In the genomic region with DNA sequence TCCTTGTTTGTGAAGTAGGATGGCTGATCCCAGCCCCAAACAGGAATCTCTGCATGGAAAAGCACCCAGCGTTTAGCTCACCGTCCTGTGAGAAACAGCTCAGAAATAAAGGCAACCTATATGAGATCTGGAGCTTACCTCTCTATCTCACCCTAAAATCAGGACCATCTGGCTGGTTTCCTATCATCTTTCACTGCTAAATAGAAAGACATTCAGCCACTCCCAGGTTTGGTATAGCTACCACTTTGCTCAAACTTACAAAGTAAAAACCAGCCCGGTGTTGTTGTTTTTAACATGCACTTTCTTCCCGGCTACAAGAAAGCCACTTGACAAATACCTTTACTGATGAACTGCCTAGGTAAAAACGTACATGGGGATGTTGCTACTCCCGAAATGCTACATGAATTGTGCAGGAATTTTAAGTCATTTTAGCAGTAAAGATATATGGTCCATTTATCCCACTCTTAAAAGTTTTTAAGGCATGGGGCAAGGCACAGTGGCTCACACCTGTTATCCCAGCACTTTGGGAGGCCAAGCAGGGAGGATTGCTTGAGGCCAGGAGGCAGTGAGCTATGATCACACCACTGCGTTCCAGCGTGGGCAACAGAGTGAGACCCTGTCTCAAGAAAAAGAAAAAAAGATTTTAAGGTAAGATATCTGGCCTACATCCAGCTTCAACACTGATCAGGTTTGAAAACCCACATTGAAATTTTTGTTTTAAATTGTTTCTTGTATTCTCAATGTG, we compare ENCODE assay signal across 8 cellular contexts. TPM values are rescaled to one million over a fixed set of nuclear protein-coding genes. Genes with fewer than 3 reads are reported as not detected.
DNase-seq lines count a peak whose midpoint lies in the region; ATAC-seq and TF ChIP-seq lines count a peak whose summit lies in the region.

No MANE protein-coding gene starts in this region.

- no peak for TF ChIP-seq POLR2A in esophagus squamous epithelium (IDR thresholded peaks at IDR 0.05)
- TF ChIP-seq POLR2A in prostate gland (IDR thresholded peaks at IDR 0.05) = no peak

- H3K9ac ChIP-seq in ES-I3 (ENCODE audit: low read depth, low read length) = peak overlapping the region; percentile 81

- H3K4me3 ChIP-seq in RWPE2 (ENCODE audit: severe bottlenecking) = peak overlapping the region; percentile 99
- H3K4me3 ChIP-seq in esophagus squamous epithelium = peak overlapping the region; percentile 88 to 97 (median 90)
- peak overlapping the region; percentile 99 for H3K4me3 ChIP-seq in prostate gland

- intact Hi-C loops in esophagus squamous epithelium (cut with DNase I) = no loop called here
- intact Hi-C loops in prostate gland (cut with DNase I) = loop anchor here (5.0 kb wide), 2 partner anchors 50 to 130 kb away; a partner anchor contains a TSS

- TF ChIP-seq CTCF in RWPE2 (IDR thresholded peaks at IDR 0.05; ENCODE audit: poor library complexity, severe bottlenecking) = no peak
- TF ChIP-seq CTCF in esophagus squamous epithelium (IDR thresholded peaks at IDR 0.05) = no peak
- no peak for TF ChIP-seq CTCF in prostate gland (IDR thresholded peaks at IDR 0.05)
- TF ChIP-seq CTCF in GM20000 (IDR thresholded peaks at IDR 0.05; ENCODE audit: extremely low read depth, missing control alignments) = no peak

- DNase-seq in RWPE2 (ENCODE audit: low spot score) (no peak), esophagus squamous epithelium (lab: John Stamatoyannopoulos, UW) (no peak), prostate gland (ENCODE audit: low spot score) (no peak), NCI-H2227 (lab: John Stamatoyannopoulos, UW; ENCODE audit: unreplicated experiment) (no peak), GM20000 (ENCODE audit: low spot score) (no peak)
- no peak for DNase-seq in activated CD4-positive, CD25-positive, alpha-beta regulatory T cell treated with anti-CD3 and anti-CD28 coated beads, Interleukin-2, amount 50 U/mL, for 72 hours

- H3K9me3 ChIP-seq in ES-I3 (ENCODE audit: control insufficient read depth, insufficient read depth, low read length) = no peaks in the 10 kb centered on the region
- H3K9me3 ChIP-seq in RWPE2 (ENCODE audit: severe bottlenecking) = no peaks in the 10 kb centered on the region
- no peaks in the 10 kb centered on the region for H3K9me3 ChIP-seq in esophagus squamous epithelium
- H3K9me3 ChIP-seq in prostate gland = no peaks in the 10 kb centered on the region

- H3K27me3 ChIP-seq in RWPE2 (ENCODE audit: insufficient read depth, poor library complexity, severe bottlenecking) (no peaks in the 10 kb centered on the region), esophagus squamous epithelium (no peaks in the 10 kb centered on the region), prostate gland (replicated peaks; ENCODE audit: insufficient read depth) (no peaks in the 10 kb centered on the region)

- ATAC-seq in RWPE2 (ENCODE audit: low read depth) (no peak), HG02973 (IDR thresholded peaks at IDR 0.05; ENCODE audit: unreplicated experiment) (no peak)

- 35 to 48% methylated on average over 7 to 8 of the region's 8 CpGs for WGBS in esophagus squamous epithelium, 2 donors
- 47% methylated on average over 8 of the region's 8 CpGs for WGBS in prostate gland

- H3K4me1 ChIP-seq in ES-I3 (ENCODE audit: insufficient read depth, low read length) (peaks cover 12% of the 10 kb centered on the region; the same call in 1 of the 2 replicates), RWPE2 (ENCODE audit: insufficient read depth, poor library complexity, severe bottlenecking) (peaks cover 16% of the 10 kb centered on the region), esophagus squamous epithelium (peaks cover 0 to 36% (median 3%) of the 10 kb centered on the region in 3 donors), prostate gland (replicated peaks) (no peaks in the 10 kb centered on the region)

- H3K27ac ChIP-seq in RWPE2 (ENCODE audit: poor library complexity, severe bottlenecking) (peak overlapping the region; percentile 60), esophagus squamous epithelium (peak overlapping the region in 3 of 4 donors; percentile 89 to 97 (median 94)), prostate gland (no peak overlapping the region)

- H3K36me3 ChIP-seq in ES-I3 (ENCODE audit: insufficient read depth, low read length) = peaks cover 5% of the 10 kb centered on the region
- peaks cover 28% of the 10 kb centered on the region for H3K36me3 ChIP-seq in RWPE2 (ENCODE audit: low read depth)
- peaks cover 0 to 14% (median 0%) of the 10 kb centered on the region in 3 donors for H3K36me3 ChIP-seq in esophagus squamous epithelium
- H3K36me3 ChIP-seq in prostate gland = peaks cover 0 to 5% of the 10 kb centered on the region in 2 donors

RNA-seq across cellular contexts. Expression of a gene that starts 1.0 kb away (rescaled TPM):
- total RNA-seq in esophagus squamous epithelium (10 to 100 TPM; 18.5 to 33.6 (median 21.6) TPM), prostate gland (10 to 100 TPM; 31.5 to 34.9 TPM)

RNA-seq across cellular contexts. Expression of a gene that starts 51.7 kb away (rescaled TPM):
- total RNA-seq in esophagus squamous epithelium (100 to 1,000 TPM in 2 of 4 donors, 10 to 100 TPM in 2; 19.0 to 418 (median 84.2) TPM), prostate gland (100 to 1,000 TPM; 131 to 181 TPM)

Comparison
In these comparisons a context has a peak if more than half of its experiments do, and no peak if none do; other contexts are left out.
1. H3K27ac ChIP-seq: peak in RWPE2 (single experiment) and esophagus squamous epithelium (3 of 4); none in prostate gland (0 of 2).
2. Peak in every context shown above with its lines, with median percentiles within 50 percentile points of each other: H3K4me3 ChIP-seq.